26 cellular contexts compared by ENCODE assay signal in genomic region chr10:13067431-13067830, GRCh38.
"Had no signal": no experiment of that assay in that cellular context is flagged by ENCODE, and none has a peak within 500 bp of the region (broad histone marks: within the 10 kb centered on the region; RNA-seq: fewer than 3 reads in every experiment).

No MANE protein-coding gene starts in this region.

- H3K36me3 ChIP-seq: ascending aorta, breast epithelium, cardiac muscle cell, colonic mucosa had no signal

- H3K9me3 ChIP-seq: ascending aorta, breast epithelium, colonic mucosa had no signal

- H3K27ac ChIP-seq: ascending aorta, breast epithelium, cardiac muscle cell, colonic mucosa had no signal

- H3K4me3 ChIP-seq: ascending aorta, breast epithelium, cardiac muscle cell, colonic mucosa had no signal

- DNase-seq: activated CD4-positive, alpha-beta memory T cell treated with anti-CD3 and anti-CD28 coated beads for 36 hours; activated CD4-positive, alpha-beta T cell treated with anti-CD3 and anti-CD28 coated beads for 36 hours; activated CD4-positive, alpha-beta T cell treated with anti-CD3 and anti-CD28 coated beads, Interleukin-2, amount 10 ng/mL, durations not matched to agents 24 days and 14 days; activated CD4-positive, CD25-positive, alpha-beta regulatory T cell; activated CD4-positive, CD25-positive, alpha-beta regulatory T cell treated with anti-CD3 and anti-CD28 coated beads, Interleukin-2, amount 50 U/mL, for 72 hours; activated CD8-positive, alpha-beta memory T cell treated with anti-CD3 and anti-CD28 coated beads, Interleukin-2, amount 10 ng/mL, durations not matched to agents 7 days and 5 days; activated CD8-positive, alpha-beta memory T cell treated with anti-CD3 and anti-CD28 coated beads, Interleukin-2, amount 50 U/mL, for 4 hours; activated CD8-positive, alpha-beta T cell treated with anti-CD3 and anti-CD28 coated beads, Interleukin-2, amount 10 ng/mL, durations not matched to agents 7 days and 5 days; activated effector memory CD4-positive, alpha-beta T cell treated with anti-CD3 and anti-CD28 coated beads, Interleukin-2, amount 50 U/mL, for 16 hours; activated naive CD4-positive, alpha-beta T cell treated with anti-CD3 and anti-CD28 coated beads for 36 hours; activated naive CD8-positive, alpha-beta T cell treated with anti-CD3 and anti-CD28 coated beads, Interleukin-2, amount 10 ng/mL, durations not matched to agents 7 days and 5 days; activated T-cell treated with anti-CD3 and anti-CD28 coated beads, Interleukin-2, amount 50 U/mL, for 1 hour; activated T-cell treated with anti-CD3 and anti-CD28 coated beads, Interleukin-2, amount 50 U/mL, for 48 hours; central memory CD4-positive, alpha-beta T cell; cerebellar nuclear complex; colonic mucosa; effector CD8-positive, alpha-beta T cell; foreskin fibroblast; head of caudate nucleus; T-helper 2 cell had no signal

- ATAC-seq: activated CD4-positive, alpha-beta T cell treated with anti-CD3 and anti-CD28 coated beads for 36 hours; activated CD8-positive, alpha-beta memory T cell treated with anti-CD3 and anti-CD28 coated beads, Interleukin-2, amount 10 ng/mL, durations not matched to agents 7 days and 5 days; activated CD8-positive, alpha-beta T cell treated with anti-CD3 and anti-CD28 coated beads, Interleukin-2, amount 10 ng/mL, durations not matched to agents 7 days and 5 days; activated naive CD4-positive, alpha-beta T cell treated with anti-CD3 and anti-CD28 coated beads, Interleukin-2, amount 50 U/mL, for 72 hours; esophagus mucosa had no signal

- H3K4me1 ChIP-seq: ascending aorta, breast epithelium, colonic mucosa had no signal

- FAIRE-seq: frontal cortex had no signal

- H3K27me3 ChIP-seq: ascending aorta, breast epithelium, cardiac muscle cell, colonic mucosa had no signal
